ENCODE assay signal across 22 cellular contexts in the genomic region with DNA sequence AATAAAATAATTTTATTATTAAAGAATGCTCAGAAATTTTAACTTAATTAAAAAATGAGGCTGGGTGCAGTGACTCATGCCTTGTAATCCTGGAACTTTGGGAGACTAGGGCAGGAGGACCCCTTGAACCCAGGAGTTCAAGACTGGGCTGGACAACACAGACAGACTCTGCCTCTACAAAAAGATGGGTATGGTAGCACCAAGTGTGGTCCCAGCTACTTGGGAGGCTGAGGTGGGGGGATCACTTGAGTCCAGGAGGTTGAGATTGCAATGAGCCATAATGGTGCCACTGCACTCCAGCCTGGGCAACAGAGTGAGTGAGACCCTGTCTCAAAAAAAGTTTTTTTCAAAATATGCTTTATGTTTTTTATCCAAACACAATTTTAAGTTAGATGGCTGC.
"Had no signal": no experiment of that assay in that cellular context is flagged by ENCODE, and none has a peak within 500 bp of the region (broad histone marks: within the 10 kb centered on the region; RNA-seq: fewer than 3 reads in every experiment).

No MANE protein-coding gene starts in this region.

- H3K9me3 ChIP-seq: adrenal gland, ascending aorta, heart left ventricle, neutrophil, pancreas, thyroid gland, upper lobe of right lung had no signal

- DNase-seq: activated CD4-positive, alpha-beta T cell treated with anti-CD3 and anti-CD28 coated beads for 4 hours; activated CD4-positive, alpha-beta T cell treated with anti-CD3 and anti-CD28 coated beads, Interleukin-2, amount 50 U/mL, for 48 hours; activated CD4-positive, CD25-positive, alpha-beta regulatory T cell; activated naive CD4-positive, alpha-beta T cell treated with Interleukin-2 at 50 U/mL for 16 hours; activated T-cell treated with anti-CD3 and anti-CD28 coated beads, Interleukin-2, amount 50 U/mL, for 1 hour; adrenal gland; brain microvascular endothelial cell; caudate nucleus; effector memory CD4-positive, alpha-beta T cell; heart left ventricle; left cardiac atrium; pancreas; right cardiac atrium; stimulated activated CD4-positive, alpha-beta T cell treated with anti-CD3 and anti-CD28 coated beads, Interleukin-4, amount 100 ng/mL, for 24 hours; stimulated activated naive CD8-positive, alpha-beta T cell treated with anti-CD3 and anti-CD28 coated beads, Interleukin-15, Interleukin-2, amounts not matched to agents 100 U/mL and 50 U/mL, for 24 hours; T-cell; thyroid gland; upper lobe of right lung had no signal

- H3K4me1 ChIP-seq: ascending aorta, pancreas, thyroid gland, upper lobe of right lung had no signal

- H3K27ac Mint-ChIP-seq: nephron had no signal

- H3K4me3 ChIP-seq: adrenal gland, ascending aorta, heart left ventricle, pancreas, thyroid gland, upper lobe of right lung had no signal

- ATAC-seq: heart left ventricle, left cardiac atrium, pancreas, right cardiac atrium, SK-N-SH treated with all-trans-retinoic acid at 6 μM for 48 hours, upper lobe of right lung had no signal

- H3K9me3 Mint-ChIP-seq: nephron, T-cell had no signal

- H3K4me3 Mint-ChIP-seq: nephron, T-cell had no signal

- H3K27me3 ChIP-seq: adrenal gland, ascending aorta, brain microvascular endothelial cell, heart left ventricle, neutrophil, pancreas, thyroid gland, upper lobe of right lung had no signal

- H3K27me3 Mint-ChIP-seq: T-cell had no signal

- H3K4me1 Mint-ChIP-seq: nephron had no signal
